1 cellular context compared by ENCODE assay signal in the genomic region with DNA sequence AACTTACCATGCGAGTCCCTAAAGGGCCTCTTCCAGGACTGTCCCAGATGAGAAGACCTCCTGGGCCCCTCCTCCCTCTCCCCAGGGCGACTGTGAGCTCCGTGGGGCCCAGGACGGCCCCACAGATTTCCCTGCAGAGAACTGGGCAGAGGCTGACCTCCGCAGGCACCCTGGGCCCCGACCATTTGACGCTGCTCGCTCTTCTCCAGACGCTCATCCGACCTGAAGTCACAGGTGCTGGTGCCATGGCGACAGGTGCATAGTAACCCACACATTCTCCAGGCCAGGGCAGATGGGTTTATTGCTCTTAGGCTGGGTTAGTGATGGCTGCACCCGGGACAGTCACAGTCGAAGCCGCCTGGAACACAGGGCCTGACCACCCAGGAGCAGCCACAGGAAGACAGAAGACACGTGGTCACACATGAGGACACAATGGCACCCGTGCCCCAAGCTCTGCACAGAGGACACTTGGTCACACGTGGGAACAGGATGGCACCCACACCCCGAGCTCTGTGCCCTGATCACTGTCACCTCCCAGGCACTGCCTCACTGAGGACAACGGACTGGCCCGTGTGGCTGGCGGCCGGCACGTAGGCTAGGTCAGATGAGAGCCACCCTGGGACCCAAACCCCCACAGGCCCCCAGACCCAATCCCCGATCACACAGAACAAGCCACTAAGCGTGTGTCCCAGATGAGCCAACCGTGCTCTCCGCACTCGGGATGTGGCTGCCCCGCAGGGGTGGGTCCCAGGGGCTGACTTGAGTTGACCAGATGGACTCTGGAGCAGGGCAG.
TF ChIP-seq lines count a peak whose summit lies in the region.

No MANE protein-coding gene starts in this region.

TF ChIP-seq in HepG2, 621 proteins besides CTCF, POLR2A, EP300 and RAD21:
- TF ChIP-seq, protein P1, sequence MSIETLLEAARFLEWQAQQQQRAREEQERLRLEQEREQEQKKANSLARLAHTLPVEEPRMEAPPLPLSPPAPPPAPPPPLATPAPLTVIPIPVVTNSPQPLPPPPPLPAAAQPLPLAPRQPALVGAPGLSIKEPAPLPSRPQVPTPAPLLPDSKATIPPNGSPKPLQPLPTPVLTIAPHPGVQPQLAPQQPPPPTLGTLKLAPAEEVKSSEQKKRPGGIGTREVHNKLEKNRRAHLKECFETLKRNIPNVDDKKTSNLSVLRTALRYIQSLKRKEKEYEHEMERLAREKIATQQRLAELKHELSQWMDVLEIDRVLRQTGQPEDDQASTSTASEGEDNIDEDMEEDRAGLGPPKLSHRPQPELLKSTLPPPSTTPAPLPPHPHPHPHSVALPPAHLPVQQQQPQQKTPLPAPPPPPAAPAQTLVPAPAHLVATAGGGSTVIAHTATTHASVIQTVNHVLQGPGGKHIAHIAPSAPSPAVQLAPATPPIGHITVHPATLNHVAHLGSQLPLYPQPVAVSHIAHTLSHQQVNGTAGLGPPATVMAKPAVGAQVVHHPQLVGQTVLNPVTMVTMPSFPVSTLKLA (IDR thresholded peaks at IDR 0.05): peak; percentile 80
